In the genomic region with DNA sequence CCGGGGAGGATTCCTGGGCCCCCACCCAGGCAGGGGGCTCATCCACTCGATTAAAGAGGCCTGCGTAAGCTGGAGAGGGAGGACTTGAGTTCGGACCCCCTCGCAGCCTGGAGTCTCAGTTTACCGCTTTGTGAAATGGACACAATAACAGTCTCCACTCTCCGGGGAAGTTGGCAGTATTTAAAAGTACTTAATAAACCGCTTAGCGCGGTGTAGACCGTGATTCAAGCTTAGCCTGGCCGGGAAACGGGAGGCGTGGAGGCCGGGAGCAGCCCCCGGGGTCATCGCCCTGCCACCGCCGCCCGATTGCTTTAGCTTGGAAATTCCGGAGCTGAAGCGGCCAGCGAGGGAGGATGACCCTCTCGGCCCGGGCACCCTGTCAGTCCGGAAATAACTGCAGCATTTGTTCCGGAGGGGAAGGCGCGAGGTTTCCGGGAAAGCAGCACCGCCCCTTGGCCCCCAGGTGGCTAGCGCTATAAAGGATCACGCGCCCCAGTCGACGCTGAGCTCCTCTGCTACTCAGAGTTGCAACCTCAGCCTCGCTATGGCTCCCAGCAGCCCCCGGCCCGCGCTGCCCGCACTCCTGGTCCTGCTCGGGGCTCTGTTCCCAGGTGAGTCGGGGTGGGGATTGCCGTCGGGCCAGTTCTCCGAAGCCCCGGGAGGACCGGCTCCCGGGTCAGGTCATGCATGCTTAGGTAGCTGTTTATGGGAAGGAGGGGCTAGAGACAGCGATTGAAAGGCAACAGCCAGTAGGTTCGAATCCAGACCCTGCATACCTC, we compare ENCODE assay signal across 8 cellular contexts. TPM values are rescaled to one million over a fixed set of nuclear protein-coding genes. Genes with fewer than 3 reads are reported as not detected.
DNase-seq lines count a peak whose midpoint lies in the region; ATAC-seq and TF ChIP-seq lines count a peak whose summit lies in the region.

ICAM1 (plus strand) TSS at position 505 of the 779 bp plus-strand sequence; CDS start at position 545, 40 bp downstream.

- H3K27me3 ChIP-seq in CD4-positive, alpha-beta memory T cell (ENCODE audit: insufficient read depth, low read length), result no peaks in the 10 kb centered on the region
- H3K27me3 ChIP-seq in breast epithelium, result no peaks in the 10 kb centered on the region

- ATAC-seq in GM19455 (IDR thresholded peaks at IDR 0.05; ENCODE audit: unreplicated experiment), result peak; percentile 50

- H3K27ac Mint-ChIP-seq in CD4-positive, alpha-beta memory T cell, result peak within 1 kb of the TSS; percentile 91 to 96 (median 95)

- H3K36me3 Mint-ChIP-seq in CD4-positive, alpha-beta memory T cell, result peaks cover 0 to 16% of the 10 kb centered on the region in 2 donors

- peak; percentile 67 to 82 (median 69) for DNase-seq in CD4-positive, alpha-beta memory T cell
- DNase-seq in KG1 (lab: John Stamatoyannopoulos, UW), result peak; percentile 79
- DNase-seq in breast epithelium (ENCODE audit: low spot score in 2 of 2), result peak; percentile 66 to 79
- peak; percentile 69 for DNase-seq in kidney glomerular epithelial cell (lab: John Stamatoyannopoulos, UW)
- peak; percentile 60 for DNase-seq in stimulated activated CD4-positive, alpha-beta T cell treated with anti-CD3 and anti-CD28 coated beads, Interleukin-2, amount 100 ng/mL, for 4 hours (ENCODE audit: low read depth)
- DNase-seq in NCI-H2081 treated with DMSO at 0.1 percent for 48 hours (lab: John Stamatoyannopoulos, UW), result no peak

- H3K36me3 ChIP-seq in CD4-positive, alpha-beta memory T cell (ENCODE audit: insufficient read depth, low read length), result no peaks in the 10 kb centered on the region
- H3K36me3 ChIP-seq in breast epithelium, result no peaks in the 10 kb centered on the region

- peak within 1 kb of the TSS; percentile 88 for H3K27ac ChIP-seq in CD4-positive, alpha-beta memory T cell (ENCODE audit: low read depth, low read length)
- H3K27ac ChIP-seq in VCaP, result peak within 1 kb of the TSS; percentile 64
- H3K27ac ChIP-seq in breast epithelium, result peak within 1 kb of the TSS; percentile 88 to 91

- peaks cover 34% of the 10 kb centered on the region for H3K4me1 ChIP-seq in CD4-positive, alpha-beta memory T cell (ENCODE audit: insufficient read depth, low read length)
- H3K4me1 ChIP-seq in breast epithelium, result no peaks in the 10 kb centered on the region

- peak within 1 kb of the TSS; percentile 81 to 91 (median 86) for H3K4me3 Mint-ChIP-seq in CD4-positive, alpha-beta memory T cell

- TF ChIP-seq POLR2A in breast epithelium (IDR thresholded peaks at IDR 0.05), result peak; percentile 54

- H3K27me3 Mint-ChIP-seq in CD4-positive, alpha-beta memory T cell, result no peaks in the 10 kb centered on the region

- H3K4me3 ChIP-seq in CD4-positive, alpha-beta memory T cell (ENCODE audit: low read length in 2 of 2), result peak within 1 kb of the TSS; percentile 57 to 82
- peak within 1 kb of the TSS; percentile 59 to 68 (median 63) for H3K4me3 ChIP-seq in breast epithelium

- intact Hi-C loops in CD4-positive, alpha-beta memory T cell (cut with micrococcal nuclease), result loop anchor here (1.0 to 2.0 kb wide), 3 partner anchors 18 to 110 kb away; partner anchors contain the start of genes ICAM5, RAVER1 and TYK2
- intact Hi-C loops in breast epithelium (cut with DNase I; ENCODE audit: low total_unique reads), result no loop called here

- H3K9me3 ChIP-seq in CD4-positive, alpha-beta memory T cell (ENCODE audit: control insufficient read depth in 1 of 2, low read length in 2 of 2), result no peaks in the 10 kb centered on the region
- no peaks in the 10 kb centered on the region for H3K9me3 ChIP-seq in breast epithelium

- no peaks in the 10 kb centered on the region for H3K9me3 Mint-ChIP-seq in CD4-positive, alpha-beta memory T cell

- peaks cover 9 to 42% (median 24%) of the 10 kb centered on the region in 4 donors for H3K4me1 Mint-ChIP-seq in CD4-positive, alpha-beta memory T cell

- POLR2A ChIA-PET in CD4-positive, alpha-beta memory T cell (lab: Charles Lee; ENCODE audit: partially characterized antibody), result interaction anchor here (0.7 to 4.7 kb wide), 30 partner anchors 8 to 167 kb away, joined by 3 to 111 read pairs (median 6); partner anchors contain the start of genes CDC37, FDX2, ICAM4 and ICAM5

- CTCF ChIA-PET in CD4-positive, alpha-beta memory T cell (lab: Charles Lee; ENCODE audit: partially characterized antibody), result interaction anchor here (0.6 to 9.8 kb wide), 27 partner anchors 8 to 208 kb away, joined by 3 to 235 read pairs (median 5); partner anchors contain the start of genes CDC37, ICAM4, ICAM5 and TYK2

- TF ChIP-seq CTCF in VCaP (conservative IDR thresholded peaks at IDR 0.05) (no peak), breast epithelium (IDR thresholded peaks at IDR 0.05) (peak in 2 of 3 donors; percentile 22 to 39)

RNA-seq across cellular contexts. Expression of gene ICAM1, which starts in this region (rescaled TPM):
- 1 to 10 TPM; 7.5 to 8.2 TPM for total RNA-seq in CD4-positive, alpha-beta memory T cell
- 1 to 10 TPM; 2.5 to 8.1 TPM for polyA plus RNA-seq in CD4-positive, alpha-beta memory T cell
- 10 to 100 TPM; 20.6 to 52.2 (median 20.8) TPM for total RNA-seq in breast epithelium
